In genomic region chr4:109977854-109978501, GRCh38 we compare ENCODE assay signal across 8 cellular contexts.
DNase-seq lines count a peak whose midpoint lies in the region; ATAC-seq and TF ChIP-seq lines count a peak whose summit lies in the region.

No MANE protein-coding gene starts in this region.

- H3K4me1 ChIP-seq in cardiac muscle cell (ENCODE audit: low read depth) (peaks cover 7% of the 10 kb centered on the region), right atrium auricular region (no peaks in the 10 kb centered on the region), psoas muscle (no peaks in the 10 kb centered on the region)

- peaks cover 9% of the 10 kb centered on the region for H3K4me1 Mint-ChIP-seq in activated T-cell treated with anti-CD3 and anti-CD28 coated beads, Interleukin-2, amount 50 U/mL, for 24 hours (ENCODE audit: low read depth)

- 66 to 89% (median 72%) methylated on average over 2 of the region's 2 CpGs for WGBS in psoas muscle, 3 donors

- intact Hi-C loops in psoas muscle (cut with DNase I), result loop anchor here (5.0 to 10.0 kb wide), 4 partner anchors 273 to 553 kb away; partner anchors contain the start of gene CASP6 (in 2 of the 2)

- no peaks in the 10 kb centered on the region for H3K9me3 Mint-ChIP-seq in activated T-cell treated with anti-CD3 and anti-CD28 coated beads, Interleukin-2, amount 50 U/mL, for 24 hours

- no peak overlapping the region for H3K4me3 Mint-ChIP-seq in activated T-cell treated with anti-CD3 and anti-CD28 coated beads, Interleukin-2, amount 50 U/mL, for 24 hours

- no peak overlapping the region for H3K27ac Mint-ChIP-seq in activated T-cell treated with anti-CD3 and anti-CD28 coated beads, Interleukin-2, amount 50 U/mL, for 24 hours

- ATAC-seq in psoas muscle (peak; percentile 49 to 62 (median 58)), HG02981 (IDR thresholded peaks at IDR 0.05; ENCODE audit: unreplicated experiment) (no peak), GM21528 (IDR thresholded peaks at IDR 0.05; ENCODE audit: low FRiP score, unreplicated experiment) (no peak)

- H3K27me3 ChIP-seq in cardiac muscle cell, result no peaks in the 10 kb centered on the region
- no peaks in the 10 kb centered on the region for H3K27me3 ChIP-seq in right atrium auricular region
- no peaks in the 10 kb centered on the region for H3K27me3 ChIP-seq in psoas muscle (ENCODE audit: insufficient read depth in 3 of 3, low read length in 2 of 3)

- H3K4me3 ChIP-seq in cardiac muscle cell, result no peak overlapping the region
- H3K4me3 ChIP-seq in right atrium auricular region, result no peak overlapping the region
- no peak overlapping the region for H3K4me3 ChIP-seq in epithelial cell of proximal tubule (ENCODE audit: low read depth, low read length)
- H3K4me3 ChIP-seq in psoas muscle, result no peak overlapping the region

- peak; percentile 64 for TF ChIP-seq CTCF in cardiac muscle cell (IDR thresholded peaks at IDR 0.05; ENCODE audit: low read depth, low read length)
- peak in 1 of 2 donors; percentile 68 for TF ChIP-seq CTCF in right atrium auricular region (IDR thresholded peaks at IDR 0.05)
- peak; percentile 70 for TF ChIP-seq CTCF in epithelial cell of proximal tubule (conservative IDR thresholded peaks at IDR 0.05; ENCODE audit: low read depth, low read length)
- TF ChIP-seq CTCF in psoas muscle (IDR thresholded peaks at IDR 0.05), result peak; percentile 68

- H3K36me3 ChIP-seq in cardiac muscle cell (no peaks in the 10 kb centered on the region), right atrium auricular region (no peaks in the 10 kb centered on the region), psoas muscle (ENCODE audit: insufficient read depth in 1 of 2, low read depth in 1 of 2) (peaks cover 0 to 83% of the 10 kb centered on the region in 2 donors)

- H3K36me3 Mint-ChIP-seq in activated T-cell treated with anti-CD3 and anti-CD28 coated beads, Interleukin-2, amount 50 U/mL, for 24 hours (ENCODE audit: low read depth), result no peaks in the 10 kb centered on the region

- DNase-seq in cardiac muscle cell (ENCODE audit: low read depth in 1 of 2, low spot score in 1 of 2) (peak; percentile 41 to 66), right atrium auricular region (ENCODE audit: low spot score) (no peak), OCI-M1 (lab: John Stamatoyannopoulos, UW) (peak; percentile 68), epithelial cell of proximal tubule (ENCODE audit: low read depth) (no peak), psoas muscle (no peak)
- no peak for DNase-seq in activated T-cell treated with anti-CD3 and anti-CD28 coated beads, Interleukin-2, amount 50 U/mL, for 24 hours

- peaks cover 28% of the 10 kb centered on the region for H3K27me3 Mint-ChIP-seq in activated T-cell treated with anti-CD3 and anti-CD28 coated beads, Interleukin-2, amount 50 U/mL, for 24 hours

- no peaks in the 10 kb centered on the region for H3K9me3 ChIP-seq in cardiac muscle cell (ENCODE audit: low read depth)
- H3K9me3 ChIP-seq in right atrium auricular region, result no peaks in the 10 kb centered on the region
- no peaks in the 10 kb centered on the region for H3K9me3 ChIP-seq in psoas muscle

- H3K27ac ChIP-seq in cardiac muscle cell, result no peak overlapping the region
- H3K27ac ChIP-seq in right atrium auricular region, result no peak overlapping the region
- H3K27ac ChIP-seq in psoas muscle, result no peak overlapping the region

Comparison
In these comparisons a context has a peak if more than half of its experiments do, and no peak if none do; other contexts are left out.
1. DNase-seq: peak in cardiac muscle cell (2 of 2) and OCI-M1 (single experiment); none in right atrium auricular region (single experiment), epithelial cell of proximal tubule (single experiment), psoas muscle (0 of 2) and activated T-cell treated with anti-CD3 and anti-CD28 coated beads, Interleukin-2, amount 50 U/mL, for 24 hours (single experiment).
2. ATAC-seq: peak in psoas muscle (4 of 4); none in HG02981 (single experiment) and GM21528 (single experiment).